ENCODE assay signal across 8 cellular contexts in the genomic region with DNA sequence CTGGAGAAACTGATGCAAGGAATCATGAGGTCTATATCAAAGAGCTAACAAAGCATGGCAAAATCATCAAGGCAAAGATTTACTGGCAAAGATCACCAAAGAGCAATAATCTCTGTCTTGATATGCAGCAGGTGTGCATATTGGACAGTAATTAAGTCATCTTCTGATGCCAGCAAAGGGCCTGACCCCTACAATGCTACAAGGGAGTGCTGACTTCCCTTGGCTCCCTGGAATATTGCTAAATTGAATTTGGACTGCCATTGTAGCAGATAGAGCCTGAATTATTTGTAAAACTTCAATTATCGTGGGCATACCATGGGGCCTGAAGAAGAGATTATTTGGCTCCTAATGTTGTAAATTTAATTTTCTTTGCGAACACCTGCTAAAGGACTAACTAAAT.
"Had no signal": no experiment of that assay in that cellular context is flagged by ENCODE, and none has a peak within 500 bp of the region (broad histone marks: within the 10 kb centered on the region; RNA-seq: fewer than 3 reads in every experiment).

No MANE protein-coding gene starts in this region.

- ATAC-seq: HepG2, K562 had no signal

- H3K9ac ChIP-seq: KMS-11 had no signal

- FAIRE-seq: HepG2, HTR-8/SVneo, K562 had no signal

- H3K27ac ChIP-seq: HL-60, KMS-11 had no signal

- H3K4me3 ChIP-seq: K562 had no signal

- DNase-seq: IMR-90, KBM-7, KG1 had no signal

- H3K4me2 ChIP-seq: KMS-11 had no signal
